23 cellular contexts compared by ENCODE assay signal in the genomic region with DNA sequence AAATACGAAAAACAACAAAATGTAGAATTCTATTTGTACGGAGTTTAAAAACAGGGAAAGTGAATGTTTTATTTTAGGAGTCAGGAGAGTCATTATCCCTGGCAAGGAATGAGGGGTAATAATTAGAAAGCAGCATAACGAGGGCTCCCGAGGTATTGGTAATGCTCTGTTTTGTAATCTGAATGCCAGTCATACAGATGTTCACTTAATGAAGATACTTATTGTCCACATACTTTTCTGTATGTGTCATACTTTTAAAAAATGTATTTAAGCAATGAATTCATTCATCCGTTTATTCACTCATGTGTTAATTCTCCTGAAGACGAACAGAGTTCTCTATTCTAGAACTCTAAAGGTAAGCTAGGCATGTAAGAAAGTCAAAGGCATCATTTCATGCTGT.
DNase-seq lines count a peak whose midpoint lies in the region; ATAC-seq and TF ChIP-seq lines count a peak whose summit lies in the region.
"Had no signal": no experiment of that assay in that cellular context is flagged by ENCODE, and none has a peak within 500 bp of the region (broad histone marks: within the 10 kb centered on the region; RNA-seq: fewer than 3 reads in every experiment).

No MANE protein-coding gene starts in this region.

- no peak overlapping the region for H3K9ac ChIP-seq in mammary epithelial cell (ENCODE audit: insufficient read depth, low read length)
- H3K9ac ChIP-seq: BLaER1, SK-N-SH had no signal

- 61% methylated on average over 6 of the region's 6 CpGs for WGBS in mammary epithelial cell (ENCODE audit: low coverage, missing lambda C conversion rate)
- 72 to 74% methylated on average over 6 of the region's 6 CpGs for WGBS in body of pancreas, 2 donors

- no peak for TF ChIP-seq CTCF in mammary epithelial cell (conservative IDR thresholded peaks at IDR 0.05 in 1 of 2, IDR thresholded peaks at IDR 0.05 in 1 of 2; ENCODE audit: extremely low read depth in 1 of 2, insufficient read depth in 1 of 2, low read depth in 1 of 2, low read length in 2 of 2)
- no peak for TF ChIP-seq CTCF in body of pancreas (IDR thresholded peaks at IDR 0.05)

- H3K4me1 ChIP-seq in mammary epithelial cell (ENCODE audit: insufficient read depth, low read length) (peaks cover 7% of the 10 kb centered on the region), body of pancreas (no peaks in the 10 kb centered on the region)

- H3K9me3 ChIP-seq in mammary epithelial cell (replicated peaks; ENCODE audit: insufficient read depth, low read length) (no peaks in the 10 kb centered on the region), body of pancreas (no peaks in the 10 kb centered on the region)
- H3K9me3 ChIP-seq: BLaER1, MG63, SK-N-SH had no signal

- dilution Hi-C loops in mammary epithelial cell (cut with HindIII; ENCODE audit: low sequenced_read_pairs) = no loop called here

- H3K36me3 ChIP-seq in mammary epithelial cell (ENCODE audit: insufficient read depth, low read length) (no peaks in the 10 kb centered on the region), body of pancreas (replicated peaks in 1 of 2; ENCODE audit: insufficient read depth in 1 of 2, low read depth in 2 of 2) (no peaks in the 10 kb centered on the region)
- H3K36me3 ChIP-seq: BLaER1, MG63 had no signal

- BruUV-seq in mammary epithelial cell (replicated peaks; lab: Mats Ljungman, UMichigan) = no TSS peak

- intact Hi-C loops in mammary epithelial cell (cut with micrococcal nuclease) = no loop called here
- intact Hi-C loops in body of pancreas (cut with DNase I) = no loop called here

- H3K79me2 ChIP-seq in mammary epithelial cell (ENCODE audit: insufficient read depth, low read length) = no peaks in the 10 kb centered on the region

- peak overlapping the region; percentile 26 for H3K4me2 ChIP-seq in mammary epithelial cell (ENCODE audit: insufficient read depth, low read depth, low read length)
- H3K4me2 ChIP-seq: BLaER1, GM23338, SK-N-SH had no signal

- H4K20me1 ChIP-seq in mammary epithelial cell (ENCODE audit: insufficient read depth, low read length) = no peaks in the 10 kb centered on the region
- H4K20me1 ChIP-seq: BLaER1 had no signal

- TF ChIP-seq POLR2A in body of pancreas (IDR thresholded peaks at IDR 0.05) = no peak

- H2AFZ ChIP-seq in mammary epithelial cell (ENCODE audit: low read depth, low read length) = no peak overlapping the region
- H2AFZ ChIP-seq: GM23338 had no signal

- peak; percentile 35 for DNase-seq in AG20443 (ENCODE audit: low spot score)
- peak; percentile 52 for DNase-seq in HCEC 1CT
- DNase-seq in mammary epithelial cell = peak; percentile 9
- DNase-seq in iris pigment epithelial cell (ENCODE audit: low read depth) = peak; percentile 32
- no peak for DNase-seq in NCI-H1417 (lab: John Stamatoyannopoulos, UW)
- DNase-seq in activated CD4-positive, alpha-beta T cell treated with anti-CD3 and anti-CD28 coated beads for 48 hours = no peak
- no peak for DNase-seq in body of pancreas
- DNase-seq in islet precursor cell = no peak
- DNase-seq: CD4-positive, alpha-beta memory T cell; DMS53; MG63; NCI-H1048; NCI-H1436 treated with DMSO at 0.1 percent for 48 hours; NCI-H2081; NCI-H2171 treated with DMSO at 0.1 percent for 48 hours; NCI-H446 treated with DMSO at 0.1 percent for 48 hours; NCI-H748 treated with DMSO at 0.1 percent for 48 hours; SHP77 treated with DMSO at 0.1 percent for 48 hours; SK-N-SH had no signal

- no peak overlapping the region for H3K4me3 ChIP-seq in mammary epithelial cell (replicated peaks in 1 of 3; ENCODE audit: insufficient read depth in 1 of 3, low read depth in 2 of 3, low read length in 3 of 3)
- no peak overlapping the region for H3K4me3 ChIP-seq in body of pancreas
- H3K4me3 ChIP-seq: BLaER1, GM23338, MG63 had no signal

- H3K27me3 ChIP-seq in mammary epithelial cell (ENCODE audit: insufficient read depth, low read length) (no peaks in the 10 kb centered on the region), body of pancreas (no peaks in the 10 kb centered on the region)
- H3K27me3 ChIP-seq: BLaER1, MG63 had no signal

- in situ Hi-C loops in mammary epithelial cell (cut with MboI; ENCODE audit: low sequenced_read_pairs in 2 of 2) = no loop called here

- no peak overlapping the region for H3K27ac ChIP-seq in mammary epithelial cell (ENCODE audit: insufficient read depth, low read depth, low read length)
- H3K27ac ChIP-seq in body of pancreas = no peak overlapping the region
- H3K27ac ChIP-seq: BLaER1, HL-60 had no signal

- CTCF ChIA-PET in mammary epithelial cell (lab: Charles Lee; ENCODE audit: low non-redundant PET) = no interaction called here

- ATAC-seq in body of pancreas = no peak
- ATAC-seq: GM23338, HCT116 had no signal

Comparison
In these comparisons a context has a peak if more than half of its experiments do, and no peak if none do; other contexts are left out.
1. DNase-seq: peak in AG20443 (single experiment), HCEC 1CT (single experiment), mammary epithelial cell (single experiment) and iris pigment epithelial cell (single experiment); none in NCI-H1417 (0 of 3), activated CD4-positive, alpha-beta T cell treated with anti-CD3 and anti-CD28 coated beads for 48 hours (single experiment), body of pancreas (0 of 4) and islet precursor cell (single experiment).